Comparison of ENCODE assay signal across 19 cellular contexts in genomic region chr13:53719281-53719680, GRCh38.
"Had no signal": no experiment of that assay in that cellular context is flagged by ENCODE, and none has a peak within 500 bp of the region (broad histone marks: within the 10 kb centered on the region; RNA-seq: fewer than 3 reads in every experiment).

No MANE protein-coding gene starts in this region.

- DNase-seq: colonic mucosa; cortex of kidney; dermis blood vessel endothelial cell; dorsolateral prefrontal cortex; effector CD4-positive, alpha-beta T cell; effector CD8-positive, alpha-beta T cell; effector memory CD4-positive, alpha-beta T cell; effector memory CD8-positive, alpha-beta T cell; endodermal cell; erythroblast; esophagus squamous epithelium; foreskin fibroblast; foreskin keratinocyte; foreskin melanocyte; gastrocnemius medialis; glutamatergic neuron; head of caudate nucleus; heart left ventricle; heart right ventricle had no signal
